ENCODE assay signal across 8 cellular contexts in genomic region chr7:102991540-102992214, GRCh38.
DNase-seq lines count a peak whose midpoint lies in the region; ATAC-seq and TF ChIP-seq lines count a peak whose summit lies in the region.

No MANE protein-coding gene starts in this region.

- no peak for TF ChIP-seq EP300 in sigmoid colon (IDR thresholded peaks at IDR 0.05)

- no peak for TF ChIP-seq POLR2A in sigmoid colon (IDR thresholded peaks at IDR 0.05)

- DNase-seq in NCI-H345 (lab: John Stamatoyannopoulos, UW), result peak; percentile 4
- DNase-seq in NCI-H345 treated with DMSO at 0.1 percent for 48 hours (lab: John Stamatoyannopoulos, UW; ENCODE audit: unreplicated experiment), result no peak
- DNase-seq in NCI-H2196 (lab: John Stamatoyannopoulos, UW; ENCODE audit: unreplicated experiment), result peak; percentile 23
- peak; percentile 74 for DNase-seq in dedifferentiated amniotic fluid mesenchymal stem cell (ENCODE audit: extremely low spot score)
- DNase-seq in sigmoid colon, result no peak
- DNase-seq in DMS79 treated with DMSO at 0.1 percent for 48 hours (lab: John Stamatoyannopoulos, UW), result no peak
- DNase-seq in GM10248 (ENCODE audit: extremely low spot score), result no peak

- TF ChIP-seq CTCF in sigmoid colon (IDR thresholded peaks at IDR 0.05) (no peak), GM10248 (IDR thresholded peaks at IDR 0.05; ENCODE audit: control extremely low read depth, extremely low read depth, low read depth, missing control alignments) (no peak)

- H3K9me3 ChIP-seq in sigmoid colon, result no peaks in the 10 kb centered on the region

- H3K27ac ChIP-seq in sigmoid colon, result peak overlapping the region in 3 of 4 donors; percentile 64 to 69 (median 65)

- H3K4me1 ChIP-seq in sigmoid colon, result peaks cover 0 to 36% (median 26%) of the 10 kb centered on the region in 4 donors

- CTCF ChIA-PET in GM10248 (lab: Yijun Ruan, JAX), result interaction anchor here (1.2 kb wide), 1 partner anchor 53 kb away, joined by 3 read pairs; no protein-coding TSS in a partner anchor

- no peak overlapping the region for H3K4me3 ChIP-seq in sigmoid colon

- no peaks in the 10 kb centered on the region for H3K27me3 ChIP-seq in sigmoid colon

- intact Hi-C loops in sigmoid colon (cut with DNase I), result no loop called here

- 11 to 59% methylated on average over 2 of the region's 2 CpGs for WGBS in sigmoid colon, 2 donors

- ATAC-seq in HG03342 (IDR thresholded peaks at IDR 0.05; ENCODE audit: unreplicated experiment), result no peak

- POLR2A ChIA-PET in GM10248 (lab: Yijun Ruan, JAX), result no interaction called here

- no peaks in the 10 kb centered on the region for H3K36me3 ChIP-seq in sigmoid colon

Comparison
In these comparisons a context has a peak if more than half of its experiments do, and no peak if none do; other contexts are left out.
1. DNase-seq: peak in NCI-H345 (single experiment), NCI-H2196 (single experiment) and dedifferentiated amniotic fluid mesenchymal stem cell (single experiment); none in NCI-H345 treated with DMSO at 0.1 percent for 48 hours (single experiment), sigmoid colon (single experiment), DMS79 treated with DMSO at 0.1 percent for 48 hours (single experiment) and GM10248 (single experiment).